13 cellular contexts compared by ENCODE assay signal in genomic region chr21:44084496-44085241, GRCh38. TPM values are rescaled to one million over a fixed set of nuclear protein-coding genes. Genes with fewer than 3 reads are reported as not detected.
DNase-seq lines count a peak whose midpoint lies in the region; ATAC-seq, FAIRE-seq and TF ChIP-seq lines count a peak whose summit lies in the region.
"Had no signal": no experiment of that assay in that cellular context is flagged by ENCODE, and none has a peak within 500 bp of the region (broad histone marks: within the 10 kb centered on the region; RNA-seq: fewer than 3 reads in every experiment).

No MANE protein-coding gene starts in this region.

- WGBS in esophagus squamous epithelium, 2 donors, result 78 to 89% methylated on average over 5 to 7 of the region's 7 CpGs
- 70 to 79% (median 75%) methylated on average over 7 of the region's 7 CpGs for WGBS in spleen, 5 donors

- no peak overlapping the region for H3K27ac ChIP-seq in WERI-Rb-1
- H3K27ac ChIP-seq in esophagus squamous epithelium, result peak overlapping the region; percentile 46 to 81 (median 68)
- peak overlapping the region; percentile 75 to 90 (median 86) for H3K27ac ChIP-seq in spleen

- no peaks in the 10 kb centered on the region for H3K27me3 Mint-ChIP-seq in IgD-negative memory B cell

- H3K36me3 Mint-ChIP-seq in IgD-negative memory B cell, result peaks cover 3% of the 10 kb centered on the region

- H3K27me3 ChIP-seq in WERI-Rb-1 (ENCODE audit: insufficient read depth, low read depth, severe bottlenecking) (no peaks in the 10 kb centered on the region), esophagus squamous epithelium (no peaks in the 10 kb centered on the region), spleen (replicated peaks in 1 of 7) (no peaks in the 10 kb centered on the region)
- H3K27me3 ChIP-seq: ascending aorta, uterus had no signal

- no peak for ATAC-seq in HG03378 (IDR thresholded peaks at IDR 0.05; ENCODE audit: unreplicated experiment)

- intact Hi-C loops in esophagus squamous epithelium (cut with DNase I), result no loop called here
- intact Hi-C loops in spleen (cut with DNase I; ENCODE audit: low total_unique reads), result no loop called here

- no peaks in the 10 kb centered on the region for H3K9me3 ChIP-seq in WERI-Rb-1 (ENCODE audit: severe bottlenecking)
- H3K9me3 ChIP-seq in esophagus squamous epithelium, result no peaks in the 10 kb centered on the region
- H3K9me3 ChIP-seq in spleen, result no peaks in the 10 kb centered on the region
- H3K9me3 ChIP-seq: ascending aorta, uterus had no signal

- TF ChIP-seq CTCF in WERI-Rb-1 (IDR thresholded peaks at IDR 0.05; ENCODE audit: low read depth, low read length), result no peak
- no peak for TF ChIP-seq CTCF in esophagus squamous epithelium (IDR thresholded peaks at IDR 0.05)
- no peak for TF ChIP-seq CTCF in spleen (IDR thresholded peaks at IDR 0.05 in 8 of 11, conservative IDR thresholded peaks at IDR 0.05 in 3 of 11)

- H3K4me3 ChIP-seq in WERI-Rb-1 (ENCODE audit: low read depth, low read length) (no peak overlapping the region), esophagus squamous epithelium (no peak overlapping the region), spleen (peak overlapping the region in 3 of 8 donors; percentile 10 to 52 (median 11))
- H3K4me3 ChIP-seq: ascending aorta, uterus had no signal

- peaks cover 7 to 21% (median 18%) of the 10 kb centered on the region in 3 donors for H3K4me1 Mint-ChIP-seq in IgD-negative memory B cell

- DNase-seq in WERI-Rb-1 (peak; percentile 4), esophagus squamous epithelium (lab: John Stamatoyannopoulos, UW) (no peak), spleen (no peak), NCI-H82 treated with DMSO at 0.1 percent for 48 hours (lab: John Stamatoyannopoulos, UW; ENCODE audit: unreplicated experiment) (no peak), frontal cortex (ENCODE audit: low spot score in 2 of 2) (no peak)
- DNase-seq: DMS153, NCI-H345, occipital lobe, SHP77, uterus had no signal

- H3K4me1 ChIP-seq in esophagus squamous epithelium (peaks cover 0 to 54% (median 15%) of the 10 kb centered on the region in 3 donors), spleen (peaks cover 27 to 100% (median 76%) of the 10 kb centered on the region in 6 donors)
- H3K4me1 ChIP-seq: ascending aorta, uterus had no signal

- no peak overlapping the region for H3K4me3 Mint-ChIP-seq in IgD-negative memory B cell

- FAIRE-seq in frontal cortex (lab: Jason Lieb, UNC), result no peak

- no peaks in the 10 kb centered on the region for H3K9me3 Mint-ChIP-seq in IgD-negative memory B cell

- no peak for TF ChIP-seq POLR2A in esophagus squamous epithelium (IDR thresholded peaks at IDR 0.05)
- no peak for TF ChIP-seq POLR2A in spleen (IDR thresholded peaks at IDR 0.05)

- peaks cover 74% of the 10 kb centered on the region for H3K36me3 ChIP-seq in WERI-Rb-1
- H3K36me3 ChIP-seq in esophagus squamous epithelium, result peaks cover 12 to 100% (median 34%) of the 10 kb centered on the region in 3 donors
- peaks cover 0 to 100% (median 72%) of the 10 kb centered on the region in 6 donors for H3K36me3 ChIP-seq in spleen
- H3K36me3 ChIP-seq: uterus had no signal

- H3K27ac Mint-ChIP-seq in IgD-negative memory B cell, result peak overlapping the region; percentile 20 to 46 (median 31)

RNA-seq across cellular contexts. Expression of gene PWP2, which starts 22.5 kb away (rescaled TPM):
- polyA plus RNA-seq in IgD-negative memory B cell (12.2 TPM), spleen (10 to 100 TPM in 2 of 3 donors, 1 to 10 TPM in 1; 4.8 to 17.4 (median 11.2) TPM)
- total RNA-seq in esophagus squamous epithelium (10 to 100 TPM in 1 of 4 donors, 1 to 10 TPM in 3; 5.4 to 18.3 (median 6.6) TPM), spleen (10 to 100 TPM in 4 of 7 donors, 1 to 10 TPM in 3; 6.1 to 13.4 (median 10.4) TPM), frontal cortex (7.3 TPM)

RNA-seq across cellular contexts. Expression of gene GATD3, which starts 48.8 kb away (rescaled TPM):
- 55.2 TPM for polyA plus RNA-seq in IgD-negative memory B cell
- total RNA-seq in esophagus squamous epithelium, result 10 to 100 TPM in 2 of 4 donors, 1 to 10 TPM in 2; 4.2 to 23.8 (median 9.0) TPM
- 10 to 100 TPM in 4 of 7 donors, 1 to 10 TPM in 3; 6.6 to 18.3 (median 10.2) TPM for total RNA-seq in spleen
- polyA plus RNA-seq in spleen, result 10 to 100 TPM in 2 of 3 donors, 1 to 10 TPM in 1; 6.1 to 50.9 (median 10.6) TPM
- 28.1 TPM for total RNA-seq in frontal cortex
- total RNA-seq: ascending aorta had no signal
